ENCODE assay signal across 13 cellular contexts in genomic region chr1:208045410-208046252, GRCh38.
DNase-seq lines count a peak whose midpoint lies in the region; ATAC-seq, FAIRE-seq and TF ChIP-seq lines count a peak whose summit lies in the region.
"Had no signal": no experiment of that assay in that cellular context is flagged by ENCODE, and none has a peak within 500 bp of the region (broad histone marks: within the 10 kb centered on the region; RNA-seq: fewer than 3 reads in every experiment).

No MANE protein-coding gene starts in this region.

- FAIRE-seq in D721Med (lab: Jason Lieb, UNC) = no peak

- DNase-seq in D721Med (ENCODE audit: insufficient read length, low spot score) = no peak
- no peak for DNase-seq in LNCaP clone FGC (ENCODE audit: low read depth)
- no peak for DNase-seq in brain microvascular endothelial cell
- DNase-seq in psoas muscle = no peak
- DNase-seq in superior temporal gyrus (ENCODE audit: extremely low spot score) = no peak
- no peak for DNase-seq in epidermal melanocyte (ENCODE audit: insufficient read length, low spot score)
- no peak for DNase-seq in activated naive CD4-positive, alpha-beta T cell treated with Interleukin-2 at 50 U/mL for 16 hours
- no peak for DNase-seq in caudate nucleus (lab: John Stamatoyannopoulos, UW)
- DNase-seq: activated T-cell treated with anti-CD3 and anti-CD28 coated beads, Interleukin-2, amount 50 U/mL, for 4 hours; amniotic stem cell; T-helper 17 cell had no signal

- peaks cover 23% of the 10 kb centered on the region for H3K4me1 ChIP-seq in psoas muscle

- in situ Hi-C loops in brain microvascular endothelial cell (cut with HindIII; ENCODE audit: low pct_ligation_motif_present, low sequenced_read_pairs) = no loop called here

- peak in 2 of 4 donors; percentile 31 to 48 for ATAC-seq in psoas muscle
- ATAC-seq: T-helper 17 cell had no signal

- WGBS in psoas muscle, 3 donors = 70 to 78% (median 75%) methylated on average over 16 of the region's 16 CpGs

- no peak overlapping the region for H3K4me3 ChIP-seq in LNCaP clone FGC (ENCODE audit: low read depth, low read length)
- H3K4me3 ChIP-seq in brain microvascular endothelial cell (ENCODE audit: low read depth, low read length) = no peak overlapping the region
- no peak overlapping the region for H3K4me3 ChIP-seq in psoas muscle
- H3K4me3 ChIP-seq: BLaER1, PC-9 had no signal

- intact Hi-C loops in psoas muscle (cut with DNase I) = no loop called here

- no peaks in the 10 kb centered on the region for H3K9me3 ChIP-seq in psoas muscle
- H3K9me3 ChIP-seq: BLaER1 had no signal

- H3K27me3 ChIP-seq in brain microvascular endothelial cell (replicated peaks) (no peaks in the 10 kb centered on the region), psoas muscle (ENCODE audit: insufficient read depth in 3 of 3, low read length in 2 of 3) (no peaks in the 10 kb centered on the region)
- H3K27me3 ChIP-seq: BLaER1 had no signal

- H3K36me3 ChIP-seq in brain microvascular endothelial cell (replicated peaks) = peaks cover 34% of the 10 kb centered on the region
- peaks cover 0 to 61% of the 10 kb centered on the region in 2 donors for H3K36me3 ChIP-seq in psoas muscle (ENCODE audit: insufficient read depth in 1 of 2, low read depth in 1 of 2)
- H3K36me3 ChIP-seq: BLaER1 had no signal

- no peak overlapping the region for H3K27ac ChIP-seq in brain microvascular endothelial cell
- H3K27ac ChIP-seq in psoas muscle = no peak overlapping the region
- H3K27ac ChIP-seq in caudate nucleus (ENCODE audit: low read depth, low read length) = no peak overlapping the region
- H3K27ac ChIP-seq: BLaER1, PC-9 had no signal

- TF ChIP-seq CTCF in D721Med (IDR thresholded peaks at IDR 0.05; ENCODE audit: insufficient read depth, missing control alignments) (peak; percentile 67), LNCaP clone FGC (IDR thresholded peaks at IDR 0.05; ENCODE audit: control insufficient read depth, extremely low read depth, insufficient read depth) (peak; percentile 18; the same call in 1 of the 2 replicates), brain microvascular endothelial cell (IDR thresholded peaks at IDR 0.05; ENCODE audit: low read depth, low read length, missing control alignments) (peak; percentile 41), psoas muscle (IDR thresholded peaks at IDR 0.05) (peak; percentile 39)
